In genomic region chr3:134677196-134677986, GRCh38 we compare ENCODE assay signal across 8 cellular contexts. TPM values are rescaled to one million over a fixed set of nuclear protein-coding genes. Genes with fewer than 3 reads are reported as not detected.
DNase-seq lines count a peak whose midpoint lies in the region; ATAC-seq and TF ChIP-seq lines count a peak whose summit lies in the region.

No MANE protein-coding gene starts in this region.

- H3K4me1 ChIP-seq in heart right ventricle: peaks cover 0 to 17% (median 13%) of the 10 kb centered on the region in 9 donors
- no peaks in the 10 kb centered on the region for H3K4me1 ChIP-seq in effector memory CD4-positive, alpha-beta T cell (ENCODE audit: control insufficient read depth, insufficient read depth, low read length, poor library complexity, severe bottlenecking)

- H3K4me1 Mint-ChIP-seq in activated naive CD4-positive, alpha-beta T cell treated with anti-CD3 and anti-CD28 coated beads for 36 hours (ENCODE audit: low read depth): no peaks in the 10 kb centered on the region
- H3K4me1 Mint-ChIP-seq in type B pancreatic cell (ENCODE audit: unreplicated experiment): no peaks in the 10 kb centered on the region

- H3K9me3 Mint-ChIP-seq in activated naive CD4-positive, alpha-beta T cell treated with anti-CD3 and anti-CD28 coated beads for 36 hours: peaks cover 29% of the 10 kb centered on the region
- peaks cover 16% of the 10 kb centered on the region for H3K9me3 Mint-ChIP-seq in type B pancreatic cell

- H3K27ac Mint-ChIP-seq in activated naive CD4-positive, alpha-beta T cell treated with anti-CD3 and anti-CD28 coated beads for 36 hours: no peak overlapping the region
- H3K27ac Mint-ChIP-seq in type B pancreatic cell: no peak overlapping the region

- H3K27ac ChIP-seq in heart right ventricle: peak overlapping the region in 9 of 10 donors; percentile 34 to 83 (median 65)
- no peak overlapping the region for H3K27ac ChIP-seq in effector memory CD4-positive, alpha-beta T cell (ENCODE audit: insufficient read depth, low read length, poor library complexity, severe bottlenecking)
- H3K27ac ChIP-seq in substantia nigra (ENCODE audit: low read depth, low read length, poor library complexity, severe bottlenecking): no peak overlapping the region

- H3K36me3 ChIP-seq in heart right ventricle: no peaks in the 10 kb centered on the region
- H3K36me3 ChIP-seq in effector memory CD4-positive, alpha-beta T cell (ENCODE audit: control insufficient read depth, insufficient read depth, low read length): no peaks in the 10 kb centered on the region

- peak; percentile 13 for DNase-seq in activated naive CD4-positive, alpha-beta T cell treated with anti-CD3 and anti-CD28 coated beads for 36 hours
- DNase-seq in activated naive CD4-positive, alpha-beta T cell (lab: John Stamatoyannopoulos, UW): no peak
- peak; percentile 5 for DNase-seq in SKM-1 (lab: John Stamatoyannopoulos, UW; ENCODE audit: unreplicated experiment)
- peak in 1 of 2 donors; percentile 41 for DNase-seq in heart right ventricle
- DNase-seq in type B pancreatic cell (ENCODE audit: extremely low spot score, unreplicated experiment): no peak
- DNase-seq in effector memory CD4-positive, alpha-beta T cell: no peak
- DNase-seq in substantia nigra (lab: John Stamatoyannopoulos, UW): no peak

- peaks cover 0 to 32% (median 8%) of the 10 kb centered on the region in 11 donors for H3K9me3 ChIP-seq in heart right ventricle
- H3K9me3 ChIP-seq in effector memory CD4-positive, alpha-beta T cell (ENCODE audit: control insufficient read depth, low read length): no peaks in the 10 kb centered on the region

- intact Hi-C loops in activated naive CD4-positive, alpha-beta T cell treated with anti-CD3 and anti-CD28 coated beads for 36 hours (cut with micrococcal nuclease): no loop called here
- intact Hi-C loops in heart right ventricle (cut with DNase I): no loop called here

- H3K4me3 ChIP-seq in heart right ventricle: no peak overlapping the region
- no peak overlapping the region for H3K4me3 ChIP-seq in effector memory CD4-positive, alpha-beta T cell (ENCODE audit: insufficient read depth, low read depth, low read length, poor library complexity, severe bottlenecking)

- TF ChIP-seq CTCF in heart right ventricle (IDR thresholded peaks at IDR 0.05): peak; percentile 25 to 64 (median 57)
- peak; percentile 65 for TF ChIP-seq CTCF in type B pancreatic cell (conservative IDR thresholded peaks at IDR 0.05)

- peak; percentile 45 to 95 (median 89) for ATAC-seq in heart right ventricle
- ATAC-seq in GM18909 (IDR thresholded peaks at IDR 0.05; ENCODE audit: poor library complexity, unreplicated experiment): no peak

- 34 to 42% methylated on average over 11 of the region's 11 CpGs for WGBS in heart right ventricle, 2 donors

- no peaks in the 10 kb centered on the region for H3K36me3 Mint-ChIP-seq in activated naive CD4-positive, alpha-beta T cell treated with anti-CD3 and anti-CD28 coated beads for 36 hours (ENCODE audit: low read depth)
- H3K36me3 Mint-ChIP-seq in type B pancreatic cell: no peaks in the 10 kb centered on the region

- H3K27me3 ChIP-seq in heart right ventricle: no peaks in the 10 kb centered on the region
- H3K27me3 ChIP-seq in effector memory CD4-positive, alpha-beta T cell (replicated peaks; ENCODE audit: control insufficient read depth, insufficient read depth, low read length, poor library complexity, severe bottlenecking): no peaks in the 10 kb centered on the region

- CTCF ChIA-PET in activated naive CD4-positive, alpha-beta T cell treated with anti-CD3 and anti-CD28 coated beads for 36 hours (lab: Charles Lee): interaction anchor here (1.3 kb wide), 1 partner anchor 37 kb away, joined by 3 read pairs; no protein-coding TSS in a partner anchor

- peaks cover 5% of the 10 kb centered on the region for H3K27me3 Mint-ChIP-seq in activated naive CD4-positive, alpha-beta T cell treated with anti-CD3 and anti-CD28 coated beads for 36 hours (ENCODE audit: low read depth)
- peaks cover 26% of the 10 kb centered on the region for H3K27me3 Mint-ChIP-seq in type B pancreatic cell

- H3K4me3 Mint-ChIP-seq in activated naive CD4-positive, alpha-beta T cell treated with anti-CD3 and anti-CD28 coated beads for 36 hours: no peak overlapping the region
- no peak overlapping the region for H3K4me3 Mint-ChIP-seq in type B pancreatic cell

RNA-seq across cellular contexts. Expression of gene KY, which starts 26.6 kb away (rescaled TPM):
- total RNA-seq in activated naive CD4-positive, alpha-beta T cell treated with anti-CD3 and anti-CD28 coated beads for 36 hours: not detected
- total RNA-seq in heart right ventricle (10 to 100 TPM in 5 of 10 donors, 1 to 10 TPM in 5; 3.8 to 24.3 (median 10.5) TPM), type B pancreatic cell (ENCODE audit: low replicate concordance) (0.43 and 0.58 TPM in 2 replicates)
- 1 to 10 TPM in 1 of 2 donors, under 1 TPM in 1; 0.46 to 3.4 TPM for polyA plus RNA-seq in heart right ventricle

Comparison
In these comparisons a context has a peak if more than half of its experiments do, and no peak if none do; other contexts are left out.
1. DNase-seq: peak in activated naive CD4-positive, alpha-beta T cell treated with anti-CD3 and anti-CD28 coated beads for 36 hours (single experiment) and SKM-1 (single experiment); none in activated naive CD4-positive, alpha-beta T cell (0 of 4), type B pancreatic cell (single experiment), effector memory CD4-positive, alpha-beta T cell (0 of 3) and substantia nigra (0 of 49).
2. H3K27ac ChIP-seq: peak in heart right ventricle (9 of 10); none in effector memory CD4-positive, alpha-beta T cell (single experiment) and substantia nigra (single experiment).